Comparison of ENCODE assay signal across 29 cellular contexts in genomic region chr1:171113377-171113776, GRCh38. TPM values are rescaled to one million over a fixed set of nuclear protein-coding genes. Genes with fewer than 3 reads are reported as not detected.
"Had no signal": no experiment of that assay in that cellular context is flagged by ENCODE, and none has a peak within 500 bp of the region (broad histone marks: within the 10 kb centered on the region; RNA-seq: fewer than 3 reads in every experiment).

No MANE protein-coding gene starts in this region.

- H3K9me3 ChIP-seq: breast epithelium had no signal

- H3K36me3 ChIP-seq: breast epithelium had no signal

- H3K27me3 Mint-ChIP-seq: activated CD8-positive, alpha-beta memory T cell treated with anti-CD3 and anti-CD28 coated beads, Interleukin-2, amount 10 ng/mL, durations not matched to agents 7 days and 5 days had no signal

- H3K4me3 Mint-ChIP-seq: activated CD8-positive, alpha-beta memory T cell treated with anti-CD3 and anti-CD28 coated beads, Interleukin-2, amount 10 ng/mL, durations not matched to agents 7 days and 5 days; activated naive CD4-positive, alpha-beta T cell treated with anti-CD3 and anti-CD28 coated beads, Interleukin-2, amount 50 U/mL, for 24 hours; activated T-cell treated with anti-CD3 and anti-CD28 coated beads, Interleukin-2, amount 50 U/mL, for 24 hours; activated T-helper 1 cell treated with anti-CD3 and anti-CD28 coated beads, Interleukin-12 subunit alpha, Interleukin-12 subunit beta, Interleukin-2, Interleukin-4 antibody, amounts not matched to agents 30 ng/mL and 10 ng/mL and 1 ng/mL, durations not matched to agents 14 hours and 24 hours and 36 hours; T-helper 17 cell; WTC11 had no signal

- H3K4me1 ChIP-seq: breast epithelium had no signal

- H3K36me3 Mint-ChIP-seq: activated CD8-positive, alpha-beta memory T cell treated with anti-CD3 and anti-CD28 coated beads, Interleukin-2, amount 10 ng/mL, durations not matched to agents 7 days and 5 days; activated naive CD4-positive, alpha-beta T cell treated with anti-CD3 and anti-CD28 coated beads, Interleukin-2, amount 50 U/mL, for 24 hours; WTC11 had no signal

- DNase-seq: activated CD4-positive, alpha-beta T cell treated with anti-CD3 and anti-CD28 coated beads for 48 hours; activated CD4-positive, alpha-beta T cell treated with anti-CD3 and anti-CD28 coated beads, Interleukin-2, amount 50 U/mL, for 4 hours; activated CD4-positive, CD25-positive, alpha-beta regulatory T cell treated with anti-CD3 and anti-CD28 coated beads, Interleukin-2, amount 50 U/mL, for 72 hours; activated CD8-positive, alpha-beta memory T cell treated with anti-CD3 and anti-CD28 coated beads, Interleukin-2, amount 10 ng/mL, durations not matched to agents 7 days and 5 days; activated effector memory CD4-positive, alpha-beta T cell treated with Interleukin-2 at 50 U/mL for 16 hours; activated naive CD4-positive, alpha-beta T cell; activated T-cell treated with anti-CD3 and anti-CD28 coated beads, Interleukin-2, amount 50 U/mL, for 24 hours; amniotic stem cell; caudate nucleus; KG1; NCI-H1048; NCI-H146; NCI-H1930; NCI-H2107; NCI-H2171 treated with DMSO at 0.1 percent for 48 hours; NCI-H226; NCI-H526 treated with DMSO at 0.1 percent for 48 hours; NCI-H82; SIG-M5; T-helper 17 cell; T-helper 9 cell had no signal

- H3K4me3 ChIP-seq: breast epithelium had no signal

- ATAC-seq: activated CD8-positive, alpha-beta memory T cell treated with anti-CD3 and anti-CD28 coated beads, Interleukin-2, amount 10 ng/mL, durations not matched to agents 7 days and 5 days; T-helper 17 cell; WTC11 had no signal

- H3K4me1 Mint-ChIP-seq: activated CD8-positive, alpha-beta memory T cell treated with anti-CD3 and anti-CD28 coated beads, Interleukin-2, amount 10 ng/mL, durations not matched to agents 7 days and 5 days; activated naive CD4-positive, alpha-beta T cell treated with anti-CD3 and anti-CD28 coated beads, Interleukin-2, amount 50 U/mL, for 24 hours; T-helper 17 cell had no signal

- H3K27ac Mint-ChIP-seq: activated CD8-positive, alpha-beta memory T cell treated with anti-CD3 and anti-CD28 coated beads, Interleukin-2, amount 10 ng/mL, durations not matched to agents 7 days and 5 days; activated naive CD4-positive, alpha-beta T cell treated with anti-CD3 and anti-CD28 coated beads, Interleukin-2, amount 50 U/mL, for 24 hours; activated T-cell treated with anti-CD3 and anti-CD28 coated beads, Interleukin-2, amount 50 U/mL, for 24 hours; activated T-helper 1 cell treated with anti-CD3 and anti-CD28 coated beads, Interleukin-12 subunit alpha, Interleukin-12 subunit beta, Interleukin-2, Interleukin-4 antibody, amounts not matched to agents 30 ng/mL and 10 ng/mL and 1 ng/mL, durations not matched to agents 14 hours and 24 hours and 36 hours; T-helper 17 cell; WTC11 had no signal

- H3K9me3 Mint-ChIP-seq: activated naive CD4-positive, alpha-beta T cell treated with anti-CD3 and anti-CD28 coated beads, Interleukin-2, amount 50 U/mL, for 24 hours; activated T-cell treated with anti-CD3 and anti-CD28 coated beads, Interleukin-2, amount 50 U/mL, for 24 hours; activated T-helper 1 cell treated with anti-CD3 and anti-CD28 coated beads, Interleukin-12 subunit alpha, Interleukin-12 subunit beta, Interleukin-2, Interleukin-4 antibody, amounts not matched to agents 30 ng/mL and 10 ng/mL and 1 ng/mL, durations not matched to agents 14 hours and 24 hours and 36 hours; WTC11 had no signal

- H3K27me3 ChIP-seq: breast epithelium had no signal

RNA-seq across cellular contexts. Expression of gene FMO3, which starts 22.7 kb away (rescaled TPM):
- total RNA-seq: activated CD8-positive, alpha-beta memory T cell treated with anti-CD3 and anti-CD28 coated beads, Interleukin-2, amount 10 ng/mL, durations not matched to agents 7 days and 5 days; activated T-helper 1 cell treated with anti-CD3 and anti-CD28 coated beads, Interleukin-12 subunit alpha, Interleukin-12 subunit beta, Interleukin-2, Interleukin-4 antibody, amounts not matched to agents 30 ng/mL and 10 ng/mL and 1 ng/mL, durations not matched to agents 14 hours and 24 hours and 36 hours; LHCN-M2; M059J; NCI-H460; OCI-LY7; T-helper 17 cell; WTC11 had no signal
